In the genomic region with DNA sequence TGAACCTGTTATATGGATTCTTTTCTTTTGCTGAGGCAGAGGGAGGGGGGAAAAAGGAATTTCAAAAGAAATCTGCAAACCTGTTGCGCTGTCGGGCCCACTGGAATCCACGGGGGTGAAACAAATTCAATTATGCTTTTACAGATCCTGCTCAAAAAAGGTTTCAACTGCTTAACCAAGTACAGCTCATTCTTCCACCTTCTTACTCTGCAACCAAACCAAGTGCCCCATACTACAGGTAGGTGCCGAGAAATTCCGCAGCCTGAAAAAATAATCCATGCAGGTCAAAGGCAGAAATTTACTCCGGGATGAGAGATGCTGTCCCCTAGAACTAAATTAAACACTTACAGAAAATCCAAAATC, we compare ENCODE assay signal across 8 cellular contexts. TPM values are rescaled to one million over a fixed set of nuclear protein-coding genes. Genes with fewer than 3 reads are reported as not detected.
DNase-seq lines count a peak whose midpoint lies in the region; ATAC-seq and TF ChIP-seq lines count a peak whose summit lies in the region.

No MANE protein-coding gene starts in this region.

- H3K36me3 Mint-ChIP-seq in activated naive CD8-positive, alpha-beta T cell: peaks cover 3% of the 10 kb centered on the region
- peaks cover 1% of the 10 kb centered on the region for H3K36me3 Mint-ChIP-seq in activated naive CD8-positive, alpha-beta T cell treated with anti-CD3 and anti-CD28 coated beads for 36 hours
- H3K36me3 Mint-ChIP-seq in chondrocyte (ENCODE audit: low read depth): no peaks in the 10 kb centered on the region
- no peaks in the 10 kb centered on the region for H3K36me3 Mint-ChIP-seq in mesothelial cell of epicardium

- no peak overlapping the region for H3K4me3 Mint-ChIP-seq in activated naive CD8-positive, alpha-beta T cell
- H3K4me3 Mint-ChIP-seq in activated naive CD8-positive, alpha-beta T cell treated with anti-CD3 and anti-CD28 coated beads for 36 hours: no peak overlapping the region
- H3K4me3 Mint-ChIP-seq in chondrocyte (ENCODE audit: unreplicated experiment) (peak overlapping the region; percentile 77), mesothelial cell of epicardium (peak overlapping the region; percentile 92)

- peak overlapping the region; percentile 1 for H3K27ac Mint-ChIP-seq in activated naive CD8-positive, alpha-beta T cell
- H3K27ac Mint-ChIP-seq in activated naive CD8-positive, alpha-beta T cell treated with anti-CD3 and anti-CD28 coated beads for 36 hours: no peak overlapping the region
- H3K27ac Mint-ChIP-seq in chondrocyte (ENCODE audit: unreplicated experiment): peak overlapping the region; percentile 74
- H3K27ac Mint-ChIP-seq in mesothelial cell of epicardium: peak overlapping the region; percentile 97

- H3K36me3 ChIP-seq in urinary bladder (ENCODE audit: insufficient read depth): no peaks in the 10 kb centered on the region

- no peaks in the 10 kb centered on the region for H3K9me3 Mint-ChIP-seq in activated naive CD8-positive, alpha-beta T cell (ENCODE audit: low read depth)
- no peaks in the 10 kb centered on the region for H3K9me3 Mint-ChIP-seq in activated naive CD8-positive, alpha-beta T cell treated with anti-CD3 and anti-CD28 coated beads for 36 hours
- H3K9me3 Mint-ChIP-seq in chondrocyte (ENCODE audit: low read depth): no peaks in the 10 kb centered on the region
- no peaks in the 10 kb centered on the region for H3K9me3 Mint-ChIP-seq in mesothelial cell of epicardium

- peak overlapping the region; percentile 22 for H3K4me3 ChIP-seq in urinary bladder (ENCODE audit: low read depth, low read length)

- TF ChIP-seq CTCF in chondrocyte (IDR thresholded peaks at IDR 0.05) (no peak), mesothelial cell of epicardium (IDR thresholded peaks at IDR 0.05; ENCODE audit: unreplicated experiment) (no peak)

- peaks cover 24% of the 10 kb centered on the region for H3K4me1 Mint-ChIP-seq in activated naive CD8-positive, alpha-beta T cell (ENCODE audit: low read depth)
- peaks cover 24% of the 10 kb centered on the region for H3K4me1 Mint-ChIP-seq in activated naive CD8-positive, alpha-beta T cell treated with anti-CD3 and anti-CD28 coated beads for 36 hours
- H3K4me1 Mint-ChIP-seq in chondrocyte (ENCODE audit: low read depth): peaks cover 18% of the 10 kb centered on the region
- H3K4me1 Mint-ChIP-seq in mesothelial cell of epicardium: peaks cover 49% of the 10 kb centered on the region

- ATAC-seq in GM19324 (IDR thresholded peaks at IDR 0.05; ENCODE audit: low FRiP score, unreplicated experiment) (no peak), GM18861 (IDR thresholded peaks at IDR 0.05; ENCODE audit: unreplicated experiment) (no peak)

- peak overlapping the region; percentile 51 for H3K27ac ChIP-seq in urinary bladder (ENCODE audit: low read depth)

- 40% methylated on average over 6 of the region's 6 CpGs for WGBS in urinary bladder

- H3K27me3 Mint-ChIP-seq in activated naive CD8-positive, alpha-beta T cell: no peaks in the 10 kb centered on the region
- H3K27me3 Mint-ChIP-seq in activated naive CD8-positive, alpha-beta T cell treated with anti-CD3 and anti-CD28 coated beads for 36 hours: no peaks in the 10 kb centered on the region
- H3K27me3 Mint-ChIP-seq in chondrocyte (ENCODE audit: low read depth) (peaks cover 4% of the 10 kb centered on the region), mesothelial cell of epicardium (ENCODE audit: low read depth) (no peaks in the 10 kb centered on the region)

- no peak for DNase-seq in activated naive CD8-positive, alpha-beta T cell treated with anti-CD3 and anti-CD28 coated beads for 36 hours
- DNase-seq in chondrocyte (ENCODE audit: low spot score) (no peak), mesothelial cell of epicardium (ENCODE audit: low spot score in 2 of 2, unreplicated experiment in 2 of 2) (no peak), middle frontal gyrus (ENCODE audit: extremely low spot score, low spot score) (no peak)

- no peaks in the 10 kb centered on the region for H3K4me1 ChIP-seq in urinary bladder (ENCODE audit: insufficient read depth)

RNA-seq across cellular contexts. Expression of gene RNF43, which starts 0.4 kb away (rescaled TPM):
- under 1 TPM; 0.41 to 0.48 TPM for total RNA-seq in activated naive CD8-positive, alpha-beta T cell treated with anti-CD3 and anti-CD28 coated beads for 36 hours
- total RNA-seq in chondrocyte: 0.10 to 0.46 TPM (median 0.15 TPM) in 3 replicates
- 38.7 to 40.3 TPM (median 39.0 TPM) in 3 replicates for total RNA-seq in mesothelial cell of epicardium
- 2.2 TPM for total RNA-seq in urinary bladder
- 1.2 TPM for polyA plus RNA-seq in urinary bladder

Comparison
In these comparisons a context has a peak if more than half of its experiments do, and no peak if none do; other contexts are left out.
1. H3K4me3 Mint-ChIP-seq: peak in chondrocyte (single experiment) and mesothelial cell of epicardium (single experiment); none in activated naive CD8-positive, alpha-beta T cell (single experiment) and activated naive CD8-positive, alpha-beta T cell treated with anti-CD3 and anti-CD28 coated beads for 36 hours (single experiment).
2. RNA of gene RNF43, which starts 0.4 kb away (total RNA-seq): 38.7 to 40.3 TPM in mesothelial cell of epicardium; 2.2 TPM in urinary bladder (single experiment), 0.41 to 0.48 TPM in activated naive CD8-positive, alpha-beta T cell treated with anti-CD3 and anti-CD28 coated beads for 36 hours and 0.10 to 0.46 TPM in chondrocyte; every median in the first group is over 10 times any median in the second.